Comparison of ENCODE assay signal across 21 cellular contexts in genomic region chr2:105156166-105156565, GRCh38.
DNase-seq lines count a peak whose midpoint lies in the region; ATAC-seq, FAIRE-seq and TF ChIP-seq lines count a peak whose summit lies in the region.
"Had no signal": no experiment of that assay in that cellular context is flagged by ENCODE, and none has a peak within 500 bp of the region (broad histone marks: within the 10 kb centered on the region; RNA-seq: fewer than 3 reads in every experiment).

No MANE protein-coding gene starts in this region.

- H3K4me3 ChIP-seq in SK-N-SH (ENCODE audit: low read depth in 2 of 2, low read length in 1 of 2), result no peak overlapping the region
- no peak overlapping the region for H3K4me3 ChIP-seq in bronchial epithelial cell (ENCODE audit: low read depth, low read length)
- H3K4me3 ChIP-seq in lung, result no peak overlapping the region
- H3K4me3 ChIP-seq in vagina, result no peak overlapping the region
- H3K4me3 ChIP-seq: A549, BLaER1 had no signal

- TF ChIP-seq POLR2A in erythroblast (IDR thresholded peaks at IDR 0.05; ENCODE audit: low read length) (no peak), vagina (IDR thresholded peaks at IDR 0.05) (no peak)

- H3K9me3 ChIP-seq in SK-N-SH (no peaks in the 10 kb centered on the region), lung (ENCODE audit: control insufficient read depth in 2 of 2, insufficient read depth in 1 of 2, low read length in 1 of 2) (peaks cover 0 to 3% of the 10 kb centered on the region in 2 donors), vagina (no peaks in the 10 kb centered on the region)

- TF ChIP-seq CTCF in SK-N-SH (IDR thresholded peaks at IDR 0.05) (no peak), bronchial epithelial cell (IDR thresholded peaks at IDR 0.05; ENCODE audit: insufficient read depth, low read length, severe bottlenecking) (no peak), lung (IDR thresholded peaks at IDR 0.05; ENCODE audit: control extremely low read depth, extremely low read depth) (no peak), vagina (IDR thresholded peaks at IDR 0.05) (no peak)

- no peaks in the 10 kb centered on the region; a peak in 1 of 4 replicates for H3K4me1 ChIP-seq in SK-N-SH (ENCODE audit: control insufficient read depth in 1 of 2, insufficient read depth in 2 of 2, low read depth in 1 of 2, low read length in 1 of 2)
- no peaks in the 10 kb centered on the region for H3K4me1 ChIP-seq in lung (ENCODE audit: control insufficient read depth in 2 of 2, insufficient read depth in 2 of 2, low read length in 2 of 2)
- no peaks in the 10 kb centered on the region for H3K4me1 ChIP-seq in vagina
- H3K4me1 ChIP-seq: A549, BLaER1 had no signal

- no peak overlapping the region for H2AFZ ChIP-seq in SK-N-SH (ENCODE audit: low read depth)

- WGBS in SK-N-SH (ENCODE audit: low lambda C conversion rate), result 10% methylated on average over 2 of the region's 2 CpGs
- 82 to 86% methylated on average over 2 of the region's 2 CpGs for WGBS in lung, 2 donors

- no peaks in the 10 kb centered on the region for H3K36me3 ChIP-seq in SK-N-SH (replicated peaks in 1 of 2; ENCODE audit: control insufficient read depth in 1 of 2, insufficient read depth in 2 of 2, low read length in 1 of 2)
- H3K36me3 ChIP-seq in bronchial epithelial cell (ENCODE audit: control insufficient read depth, insufficient read depth, low read length), result no peaks in the 10 kb centered on the region
- no peaks in the 10 kb centered on the region for H3K36me3 ChIP-seq in lung (ENCODE audit: control insufficient read depth in 2 of 2, insufficient read depth in 2 of 2, low read length in 2 of 2)
- H3K36me3 ChIP-seq in vagina, result no peaks in the 10 kb centered on the region
- H3K36me3 ChIP-seq: BLaER1 had no signal

- FAIRE-seq in bronchial epithelial cell (lab: Jason Lieb, UNC), result peak; percentile 36
- FAIRE-seq: A549, G401.6, GM12891 had no signal

- no peaks in the 10 kb centered on the region for H3K79me2 ChIP-seq in SK-N-SH (ENCODE audit: insufficient read depth)

- H3K27me3 ChIP-seq in SK-N-SH (ENCODE audit: insufficient read depth) (no peaks in the 10 kb centered on the region), bronchial epithelial cell (ENCODE audit: control insufficient read depth, insufficient read depth, low read length) (no peaks in the 10 kb centered on the region), lung (ENCODE audit: control insufficient read depth, insufficient read depth) (no peaks in the 10 kb centered on the region), vagina (no peaks in the 10 kb centered on the region)
- H3K27me3 ChIP-seq: BLaER1 had no signal

- no peaks in the 10 kb centered on the region for H4K20me1 ChIP-seq in SK-N-SH (ENCODE audit: insufficient read depth)
- H4K20me1 ChIP-seq: BLaER1 had no signal

- ATAC-seq in SK-N-SH treated with all-trans-retinoic acid at 6 μM for 48 hours (no peak), lung (ENCODE audit: insufficient read depth, low FRiP score) (no peak)
- ATAC-seq: A549 had no signal

- H3K9me2 ChIP-seq in SK-N-SH, result no peaks in the 10 kb centered on the region

- H3K27ac ChIP-seq in SK-N-SH (ENCODE audit: low read depth in 2 of 2, low read length in 1 of 2) (no peak overlapping the region), lung (ENCODE audit: low read depth in 1 of 2, low read length in 1 of 2) (no peak overlapping the region), vagina (no peak overlapping the region)
- H3K27ac ChIP-seq: 22Rv1, A549, BLaER1 had no signal

- no peak for TF ChIP-seq RAD21 in SK-N-SH (IDR thresholded peaks at IDR 0.05; ENCODE audit: low read length)

- no peaks in the 10 kb centered on the region for H3F3A ChIP-seq in SK-N-SH (replicated peaks; ENCODE audit: insufficient read depth)

- DNase-seq in SK-N-SH (no peak), bronchial epithelial cell (ENCODE audit: low read depth) (no peak), lung (ENCODE audit: low spot score) (peak; percentile 9), ureter (ENCODE audit: low spot score) (peak; percentile 61), erythroblast (lab: John Stamatoyannopoulos, UW) (no peak), vagina (ENCODE audit: extremely low spot score in 2 of 2) (no peak), putamen (ENCODE audit: low spot score) (no peak)
- DNase-seq: AML-193; C1 segment of cervical spinal cord; CD4-positive, alpha-beta memory T cell; CD4-positive, CD25-positive, alpha-beta regulatory T cell; CD8-positive, alpha-beta memory T cell; COR-L47; DMS79 treated with DMSO at 0.1 percent for 48 hours; GF-D8 had no signal

- POLR2A ChIA-PET in SK-N-SH (lab: Yijun Ruan, JAX), result no interaction called here

- intact Hi-C loops in vagina (cut with DNase I), result no loop called here

- TF ChIP-seq EP300 in SK-N-SH (IDR thresholded peaks at IDR 0.05; ENCODE audit: borderline replicate concordance in 1 of 2, low read depth in 1 of 2, low read length in 1 of 2), result no peak

- CTCF ChIA-PET in SK-N-SH (lab: Yijun Ruan, JAX), result no interaction called here

- no peak overlapping the region for H3K4me2 ChIP-seq in SK-N-SH
- H3K4me2 ChIP-seq: A549, BLaER1 had no signal

- no peak overlapping the region for H3K9ac ChIP-seq in SK-N-SH
- H3K9ac ChIP-seq: BLaER1 had no signal

TF ChIP-seq in SK-N-SH, 30 proteins besides CTCF, POLR2A, EP300 and RAD21:
- TF ChIP-seq GABPA (IDR thresholded peaks at IDR 0.05; ENCODE audit: low read depth) (no peak), TCF12 (IDR thresholded peaks at IDR 0.05) (no peak), POLR2AphosphoS5 (IDR thresholded peaks at IDR 0.05; ENCODE audit: low read depth, low read length) (no peak), GATA2 (CRISPR knock-in tag; IDR thresholded peaks at IDR 0.05) (peak; percentile 27; the same call in 1 of the 2 replicates), NFIC (IDR thresholded peaks at IDR 0.05; ENCODE audit: borderline replicate concordance) (no peak)

TF ChIP-seq in SK-N-SH treated with all-trans-retinoic acid at 6 μM for 48 hours, 23 proteins besides CTCF, POLR2A, EP300 and RAD21:
- no peak for TF ChIP-seq ARNTL (CRISPR knock-in tag; IDR thresholded peaks at IDR 0.05; ENCODE audit: borderline replicate concordance, low read depth)
- no peak for TF ChIP-seq CSDC2 (CRISPR knock-in tag; IDR thresholded peaks at IDR 0.05)
- TF ChIP-seq TCF4 (CRISPR knock-in tag; IDR thresholded peaks at IDR 0.05; ENCODE audit: borderline replicate concordance), result no peak
- no peak for TF ChIP-seq ZNF70 (CRISPR knock-in tag; IDR thresholded peaks at IDR 0.05)
- TF ChIP-seq TOX (CRISPR knock-in tag; IDR thresholded peaks at IDR 0.05; ENCODE audit: borderline replicate concordance), result no peak

Comparison
In these comparisons a context has a peak if more than half of its experiments do, and no peak if none do; other contexts are left out.
1. DNase-seq: peak in lung (single experiment) and ureter (single experiment); none in SK-N-SH (single experiment), bronchial epithelial cell (single experiment), erythroblast (0 of 2), vagina (0 of 2) and putamen (single experiment).